In the genomic region with DNA sequence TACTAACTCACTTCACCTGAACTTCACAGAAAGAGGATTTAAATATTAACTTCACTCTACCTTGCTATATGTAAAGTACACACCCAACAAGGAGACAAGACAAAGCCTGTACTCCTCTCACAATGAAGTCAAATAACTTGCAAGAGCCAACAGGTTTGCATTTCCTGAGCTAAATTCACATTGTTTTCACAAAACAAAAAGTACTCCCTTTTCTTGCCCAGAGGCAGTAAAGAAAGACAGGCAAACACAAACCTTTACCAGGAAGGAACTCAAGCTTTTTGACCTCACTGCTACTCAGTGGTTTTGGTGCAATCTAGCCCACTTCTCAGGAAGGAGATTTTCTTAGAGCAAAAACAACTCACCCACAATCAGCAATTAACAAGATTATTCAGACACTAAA, we compare ENCODE assay signal across 19 cellular contexts. TPM values are rescaled to one million over a fixed set of nuclear protein-coding genes. Genes with fewer than 3 reads are reported as not detected.
DNase-seq lines count a peak whose midpoint lies in the region; ATAC-seq and TF ChIP-seq lines count a peak whose summit lies in the region.
"Had no signal": no experiment of that assay in that cellular context is flagged by ENCODE, and none has a peak within 500 bp of the region (broad histone marks: within the 10 kb centered on the region; RNA-seq: fewer than 3 reads in every experiment).

No MANE protein-coding gene starts in this region.

- no peak overlapping the region for H3K23ac ChIP-seq in neuronal stem cell (ENCODE audit: low read depth, low read length, poor library complexity)

- H3K4ac ChIP-seq in neuronal stem cell (ENCODE audit: low read length) = no peak overlapping the region

- no peaks in the 10 kb centered on the region for H3K36me3 Mint-ChIP-seq in MCF 10A (ENCODE audit: insufficient read depth, unreplicated experiment)

- no peaks in the 10 kb centered on the region for H3K79me1 ChIP-seq in neuronal stem cell (ENCODE audit: low read depth, low read length)

- H4K91ac ChIP-seq in neuronal stem cell (ENCODE audit: low read depth, low read length, poor library complexity) = no peak overlapping the region

- no peaks in the 10 kb centered on the region for H3K9me2 ChIP-seq in PC-3 (replicated peaks; ENCODE audit: low read length)

- peaks cover 13% of the 10 kb centered on the region for H3K4me1 Mint-ChIP-seq in MCF 10A (ENCODE audit: insufficient read depth, unreplicated experiment)

- H3K9ac ChIP-seq in PC-3 (ENCODE audit: low read length) (no peak overlapping the region), neuronal stem cell (ENCODE audit: low read depth, low read length, poor library complexity) (no peak overlapping the region)
- H3K9ac ChIP-seq: GM23248 had no signal

- no peaks in the 10 kb centered on the region for H4K20me1 ChIP-seq in PC-3 (ENCODE audit: low read length)

- H3K27ac Mint-ChIP-seq in MCF 10A (ENCODE audit: low read depth, unreplicated experiment) = no peak overlapping the region
- H3K27ac Mint-ChIP-seq: activated naive CD8-positive, alpha-beta T cell treated with anti-CD3 and anti-CD28 coated beads, Interleukin-2, amount 50 U/mL, for 24 hours; dendritic cell treated with granulocyte-macrophage colony-stimulating factor and Interleukin-4, amounts not matched to agents 40 ng/mL and 50 ng/mL, for 4 days had no signal

- POLR2A ChIA-PET in MCF 10A (lab: Yijun Ruan, JAX) (interaction anchor here (0.6 to 2.1 kb wide), 6 partner anchors 9 to 943 kb away, joined by 3 to 16 read pairs (median 4); a partner anchor contains a TSS), PC-3 (lab: Charles Lee; ENCODE audit: unreplicated experiment) (no interaction called here)

- no peak for TF ChIP-seq POLR2A in breast epithelium (IDR thresholded peaks at IDR 0.05)

- H3K27ac ChIP-seq in breast epithelium (peak overlapping the region in 1 of 2 donors; percentile 9), PC-3 (ENCODE audit: low read length) (no peak overlapping the region), foreskin keratinocyte (peak overlapping the region; percentile 38), neuronal stem cell (replicated peaks; ENCODE audit: low read length) (no peak overlapping the region), SJCRH30 (no peak overlapping the region)
- H3K27ac ChIP-seq: gastrocnemius medialis, GM23248 had no signal

- TF ChIP-seq CTCF in MCF 10A (IDR thresholded peaks at IDR 0.05; ENCODE audit: unreplicated experiment) (no peak), breast epithelium (IDR thresholded peaks at IDR 0.05) (no peak), PC-3 (conservative IDR thresholded peaks at IDR 0.05; ENCODE audit: low read depth, low read length) (no peak), foreskin keratinocyte (conservative IDR thresholded peaks at IDR 0.05) (no peak)

- H3K27me3 Mint-ChIP-seq in MCF 10A (ENCODE audit: insufficient read depth, unreplicated experiment) = no peaks in the 10 kb centered on the region
- H3K27me3 Mint-ChIP-seq: activated naive CD8-positive, alpha-beta T cell treated with anti-CD3 and anti-CD28 coated beads, Interleukin-2, amount 50 U/mL, for 24 hours; dendritic cell treated with granulocyte-macrophage colony-stimulating factor and Interleukin-4, amounts not matched to agents 40 ng/mL and 50 ng/mL, for 4 days had no signal

- H2AK5ac ChIP-seq in neuronal stem cell (ENCODE audit: low read depth, low read length) = no peak overlapping the region

- no peaks in the 10 kb centered on the region for H3K27me3 ChIP-seq in breast epithelium
- H3K27me3 ChIP-seq in PC-3 (ENCODE audit: low read length) = no peaks in the 10 kb centered on the region
- no peaks in the 10 kb centered on the region for H3K27me3 ChIP-seq in foreskin keratinocyte
- H3K27me3 ChIP-seq in neuronal stem cell (ENCODE audit: control insufficient read depth in 3 of 3, insufficient read depth in 3 of 3, low read depth in 1 of 3, low read length in 3 of 3) = no peaks in the 10 kb centered on the region
- no peaks in the 10 kb centered on the region for H3K27me3 ChIP-seq in SJCRH30
- H3K27me3 ChIP-seq: gastrocnemius medialis had no signal

- peak; percentile 57 for DNase-seq in MCF 10A (ENCODE audit: unreplicated experiment)
- no peak for DNase-seq in breast epithelium (ENCODE audit: low spot score in 2 of 2)
- no peak for DNase-seq in PC-3
- peak; percentile 83 to 94 for DNase-seq in foreskin keratinocyte
- DNase-seq in head of caudate nucleus = no peak
- DNase-seq in neuronal stem cell (ENCODE audit: low spot score) = no peak
- no peak for DNase-seq in SJCRH30
- DNase-seq: activated CD4-positive, alpha-beta T cell treated with anti-CD3 and anti-CD28 coated beads, Interleukin-2, amount 50 U/mL, for 4 hours; activated naive CD8-positive, alpha-beta T cell treated with anti-CD3 and anti-CD28 coated beads, Interleukin-2, amount 50 U/mL, for 24 hours; gastrocnemius medialis; GDM1; GM23248; left ventricle myocardium superior; NCI-H1930; stimulated activated CD4-positive, alpha-beta T cell treated with anti-CD3 and anti-CD28 coated beads, Interleukin-15, amount 100 ng/mL, for 24 hours had no signal

- H2BK120ac ChIP-seq in neuronal stem cell (ENCODE audit: low read depth, low read length) = no peak overlapping the region

- H3K18ac ChIP-seq in neuronal stem cell (ENCODE audit: low read length) = no peak overlapping the region

- H3K4me1 ChIP-seq in breast epithelium = no peaks in the 10 kb centered on the region
- H3K4me1 ChIP-seq in PC-3 (ENCODE audit: insufficient read depth, low read length) = peaks cover 3% of the 10 kb centered on the region; the same call in 1 of the 2 replicates
- peaks cover 21% of the 10 kb centered on the region for H3K4me1 ChIP-seq in foreskin keratinocyte
- H3K4me1 ChIP-seq in neuronal stem cell (ENCODE audit: control insufficient read depth in 2 of 2, insufficient read depth in 1 of 2, low read depth in 1 of 2, low read length in 2 of 2) = no peaks in the 10 kb centered on the region
- H3K4me1 ChIP-seq in SJCRH30 = 0 out of 2 replicates have a peak, but pooled peaks cover 3% of the 10 kb centered on the region

- H3K9me3 ChIP-seq in breast epithelium (no peaks in the 10 kb centered on the region), PC-3 (ENCODE audit: low read length) (no peaks in the 10 kb centered on the region), neuronal stem cell (replicated peaks in 1 of 2; ENCODE audit: control insufficient read depth in 2 of 2, insufficient read depth in 1 of 2, low read depth in 1 of 2, low read length in 2 of 2) (peaks cover 0 to 2% of the 10 kb centered on the region in 2 donors), SJCRH30 (replicated peaks) (no peaks in the 10 kb centered on the region)
- H3K9me3 ChIP-seq: gastrocnemius medialis had no signal

- H3K9me3 Mint-ChIP-seq in MCF 10A (ENCODE audit: unreplicated experiment) = no peaks in the 10 kb centered on the region
- H3K9me3 Mint-ChIP-seq: activated naive CD8-positive, alpha-beta T cell treated with anti-CD3 and anti-CD28 coated beads, Interleukin-2, amount 50 U/mL, for 24 hours; dendritic cell treated with granulocyte-macrophage colony-stimulating factor and Interleukin-4, amounts not matched to agents 40 ng/mL and 50 ng/mL, for 4 days had no signal

- intact Hi-C loops in MCF 10A (cut with micrococcal nuclease) (no loop called here), breast epithelium (cut with DNase I; ENCODE audit: low total_unique reads) (no loop called here), PC-3 (cut with micrococcal nuclease) (loop anchor here (2.0 kb wide), 1 partner anchor 15 kb away; a partner anchor contains a TSS), head of caudate nucleus (cut with DNase I) (no loop called here)

- no peaks in the 10 kb centered on the region for H3F3A ChIP-seq in PC-3 (ENCODE audit: low read length, unreplicated experiment)

- no peak overlapping the region for H3K4me2 ChIP-seq in PC-3 (ENCODE audit: low read length)
- H3K4me2 ChIP-seq in neuronal stem cell (ENCODE audit: insufficient read depth, low read length, poor library complexity, severe bottlenecking) = no peak overlapping the region

- no peak overlapping the region for H3K14ac ChIP-seq in neuronal stem cell (ENCODE audit: low read length)

- CTCF ChIA-PET in MCF 10A (lab: Yijun Ruan, JAX) = interaction anchor here (2.0 kb wide), 1 partner anchor 36 kb away, joined by 5 read pairs; no protein-coding TSS in a partner anchor
- CTCF ChIA-PET in PC-3 (lab: Charles Lee) = no interaction called here

- no peak overlapping the region for H4K8ac ChIP-seq in neuronal stem cell (ENCODE audit: low read depth, low read length)

- no peak overlapping the region for H2BK15ac ChIP-seq in neuronal stem cell (ENCODE audit: low read length)

- H2BK5ac ChIP-seq in neuronal stem cell (ENCODE audit: low read length) = no peak overlapping the region

- ATAC-seq in PC-3 = peak; percentile 75
- ATAC-seq in foreskin keratinocyte = peak; percentile 86
- no peak for ATAC-seq in GM21717 (IDR thresholded peaks at IDR 0.05; ENCODE audit: unreplicated experiment)
- ATAC-seq: activated naive CD8-positive, alpha-beta T cell treated with anti-CD3 and anti-CD28 coated beads, Interleukin-2, amount 50 U/mL, for 24 hours; gastrocnemius medialis; left ventricle myocardium superior had no signal

- no peak overlapping the region for H2BK12ac ChIP-seq in neuronal stem cell (ENCODE audit: low read length)

- H3K4me3 ChIP-seq in breast epithelium (no peak overlapping the region), PC-3 (ENCODE audit: low read length) (no peak overlapping the region), neuronal stem cell (ENCODE audit: low read length in 2 of 2) (no peak overlapping the region), SJCRH30 (no peak overlapping the region)
- H3K4me3 ChIP-seq: gastrocnemius medialis, GM23248 had no signal

- H3K79me2 ChIP-seq in PC-3 (ENCODE audit: low read length) = peaks cover 17% of the 10 kb centered on the region

- no peak overlapping the region for H2AFZ ChIP-seq in PC-3 (ENCODE audit: low read length)
- H2AFZ ChIP-seq in neuronal stem cell (ENCODE audit: low read length) = no peak overlapping the region
- H2AFZ ChIP-seq: GM23248 had no signal

- H3K36me3 ChIP-seq in breast epithelium (no peaks in the 10 kb centered on the region), PC-3 (ENCODE audit: low read depth, low read length) (0 out of 2 replicates have a peak, but pooled peaks cover 3% of the 10 kb centered on the region), neuronal stem cell (replicated peaks in 1 of 2; ENCODE audit: control insufficient read depth in 2 of 2, insufficient read depth in 2 of 2, low read length in 2 of 2) (peaks cover 0 to 6% of the 10 kb centered on the region in 2 donors), SJCRH30 (no peaks in the 10 kb centered on the region)
- H3K36me3 ChIP-seq: gastrocnemius medialis had no signal

- BruUV-seq in MCF 10A (replicated peaks; lab: Mats Ljungman, UMichigan) = no TSS peak
- no TSS peak for BruUV-seq in PC-3 (replicated peaks; lab: Mats Ljungman, UMichigan)

- no peak overlapping the region for H3K4me3 Mint-ChIP-seq in MCF 10A (ENCODE audit: unreplicated experiment)
- H3K4me3 Mint-ChIP-seq: activated naive CD8-positive, alpha-beta T cell treated with anti-CD3 and anti-CD28 coated beads, Interleukin-2, amount 50 U/mL, for 24 hours; dendritic cell treated with granulocyte-macrophage colony-stimulating factor and Interleukin-4, amounts not matched to agents 40 ng/mL and 50 ng/mL, for 4 days had no signal

RNA-seq across cellular contexts. Expression of a gene that starts 15.7 kb away (rescaled TPM):
- total RNA-seq in MCF 10A (2022) = 15.8 and 17.2 TPM in 2 replicates
- total RNA-seq in breast epithelium = 10 to 100 TPM; 15.5 to 38.5 (median 30.2) TPM
- 27.7 and 55.8 TPM in 2 replicates for total RNA-seq in PC-3 (2014; rRNA removed)
- total RNA-seq in foreskin keratinocyte = 38.7 and 45.5 TPM in 2 replicates
- 6.7 and 9.2 TPM in 2 replicates for polyA plus RNA-seq in foreskin keratinocyte
- 16.2 TPM for polyA plus RNA-seq in neuronal stem cell (2013, experiment 1 of 2)
- polyA plus RNA-seq in neuronal stem cell (2013, experiment 2 of 2) = 16.8 TPM
- 43.2 and 49.9 TPM in 2 replicates for total RNA-seq in SJCRH30 (2014; rRNA removed; shearing (Covaris generic))

RNA-seq across cellular contexts. Expression of a gene that starts 44.9 kb away (rescaled TPM):
- total RNA-seq in MCF 10A (2022) (not detected in 2 replicates), breast epithelium (not detected), PC-3 (2014; rRNA removed) (not detected in 2 replicates), foreskin keratinocyte (not detected in 2 replicates)
- polyA plus RNA-seq in foreskin keratinocyte = not detected in 2 replicates
- polyA plus RNA-seq in neuronal stem cell (2013, experiment 1 of 2) = not detected
- polyA plus RNA-seq in neuronal stem cell (2013, experiment 2 of 2) = not detected
- not detected in 2 replicates for total RNA-seq in SJCRH30 (2014; rRNA removed; shearing (Covaris generic))
- total RNA-seq: gastrocnemius medialis, GM23248, HT1080, left ventricle myocardium superior, osteocyte had no signal
- polyA plus RNA-seq: GM23248 had no signal

Comparison
In these comparisons a context has a peak if more than half of its experiments do, and no peak if none do; other contexts are left out.
1. DNase-seq: peak in MCF 10A (single experiment) and foreskin keratinocyte (2 of 2); none in breast epithelium (0 of 2), PC-3 (single experiment), head of caudate nucleus (0 of 42), neuronal stem cell (single experiment) and SJCRH30 (0 of 2).